18 cellular contexts compared by ENCODE assay signal in the genomic region with DNA sequence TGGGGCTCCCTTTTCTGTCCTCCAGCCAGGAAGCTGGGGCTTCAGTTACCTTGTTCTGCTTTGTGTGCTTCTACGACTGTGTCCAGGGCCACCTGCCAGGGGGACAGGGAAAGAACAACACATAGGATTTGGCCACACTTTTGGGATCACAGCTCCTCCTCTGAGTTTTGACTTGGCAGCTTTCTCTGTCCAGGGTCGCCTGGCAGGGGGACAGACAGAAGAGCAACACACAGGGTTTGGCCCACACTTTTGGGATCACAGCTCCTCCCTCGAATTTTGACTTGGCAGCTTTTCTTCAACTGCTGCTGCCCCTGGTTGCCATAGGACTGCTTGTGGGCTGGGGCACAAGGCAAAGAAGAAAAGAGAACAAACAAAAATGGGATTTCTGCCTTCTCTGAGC. TPM values are rescaled to one million over a fixed set of nuclear protein-coding genes. Genes with fewer than 3 reads are reported as not detected.
A peak's percentile ranks its signal among the peaks of the same experiment; 100 is the strongest.
DNase-seq lines count a peak whose midpoint lies in the region; ATAC-seq and TF ChIP-seq lines count a peak whose summit lies in the region.
"Had no signal": no experiment of that assay in that cellular context is flagged by ENCODE, and none has a peak within 500 bp of the region (broad histone marks: within the 10 kb centered on the region; RNA-seq: fewer than 3 reads in every experiment).

No MANE protein-coding gene starts in this region.

- H3K36me3 Mint-ChIP-seq in nephron (ENCODE audit: low read depth): peaks cover 36% of the 10 kb centered on the region

- no peak for TF ChIP-seq POLR2A in esophagus squamous epithelium (IDR thresholded peaks at IDR 0.05)

- H3K27me3 Mint-ChIP-seq in nephron (ENCODE audit: low read depth): peaks cover 3% of the 10 kb centered on the region
- H3K27me3 Mint-ChIP-seq: CD4-positive, alpha-beta T cell; natural killer cell treated with Interleukin-12 subunit alpha and Interleukin-12 subunit beta and Interleukin-15 and Interleukin-18, amount 100 ng/mL, for 72 hours had no signal

- H3K9me3 Mint-ChIP-seq in nephron: no peaks in the 10 kb centered on the region
- H3K9me3 Mint-ChIP-seq: CD4-positive, alpha-beta T cell; natural killer cell treated with Interleukin-12 subunit alpha and Interleukin-12 subunit beta and Interleukin-15 and Interleukin-18, amount 100 ng/mL, for 72 hours had no signal

- H3K9me3 ChIP-seq in heart right ventricle (no peaks in the 10 kb centered on the region), esophagus squamous epithelium (no peaks in the 10 kb centered on the region), aorta (ENCODE audit: control insufficient read depth, low read length) (no peaks in the 10 kb centered on the region)
- H3K9me3 ChIP-seq: tibial artery had no signal

- peaks cover 0 to 99% (median 19%) of the 10 kb centered on the region in 9 donors for H3K36me3 ChIP-seq in heart right ventricle
- peaks cover 16 to 100% (median 30%) of the 10 kb centered on the region in 3 donors for H3K36me3 ChIP-seq in esophagus squamous epithelium
- peaks cover 0 to 10% of the 10 kb centered on the region in 2 donors for H3K36me3 ChIP-seq in aorta (ENCODE audit: control insufficient read depth in 1 of 2, insufficient read depth in 2 of 2, low read length in 1 of 2)

- H3K27ac Mint-ChIP-seq in nephron: peak overlapping the region in 2 of 3 experiments; percentile 75 to 88
- H3K27ac Mint-ChIP-seq: CD4-positive, alpha-beta T cell; natural killer cell treated with Interleukin-12 subunit alpha and Interleukin-12 subunit beta and Interleukin-15 and Interleukin-18, amount 100 ng/mL, for 72 hours had no signal

- intact Hi-C loops in Right ventricle myocardium inferior (cut with DNase I) (no loop called here), heart right ventricle (cut with DNase I) (no loop called here), esophagus squamous epithelium (cut with DNase I) (no loop called here), aorta (cut with DNase I) (no loop called here)

- peak; percentile 42 for ATAC-seq in Right ventricle myocardium inferior
- ATAC-seq in heart right ventricle: no peak
- no peak for ATAC-seq in aorta (ENCODE audit: low FRiP score)
- ATAC-seq: natural killer cell treated with Interleukin-12 subunit alpha and Interleukin-12 subunit beta and Interleukin-15 and Interleukin-18, amount 100 ng/mL, for 72 hours had no signal

- H3K27ac ChIP-seq in heart right ventricle (no peak overlapping the region), esophagus squamous epithelium (peak overlapping the region in 3 of 4 donors; percentile 67 to 79 (median 76)), aorta (ENCODE audit: low read depth in 1 of 2, low read length in 2 of 2) (no peak overlapping the region)
- H3K27ac ChIP-seq: tibial artery had no signal

- no peak for TF ChIP-seq CTCF in heart right ventricle (IDR thresholded peaks at IDR 0.05)
- TF ChIP-seq CTCF in esophagus squamous epithelium (IDR thresholded peaks at IDR 0.05): no peak
- no peak for TF ChIP-seq CTCF in nephron (IDR thresholded peaks at IDR 0.05; ENCODE audit: unreplicated experiment in 3 of 3)

- WGBS in heart right ventricle, 2 donors: 38 to 42% methylated on average over 3 of the region's 3 CpGs
- 20 to 78% methylated on average over 1 to 2 of the region's 3 CpGs for WGBS in esophagus squamous epithelium, 2 donors
- 1 to 8% methylated on average over 3 of the region's 3 CpGs for WGBS in aorta, 2 donors

- no peak overlapping the region for H3K4me3 Mint-ChIP-seq in nephron
- H3K4me3 Mint-ChIP-seq: CD4-positive, alpha-beta T cell; natural killer cell treated with Interleukin-12 subunit alpha and Interleukin-12 subunit beta and Interleukin-15 and Interleukin-18, amount 100 ng/mL, for 72 hours had no signal

- no peaks in the 10 kb centered on the region for H3K27me3 ChIP-seq in heart right ventricle
- H3K27me3 ChIP-seq in esophagus squamous epithelium: no peaks in the 10 kb centered on the region
- H3K27me3 ChIP-seq in aorta (ENCODE audit: control insufficient read depth in 1 of 2, insufficient read depth in 2 of 2, low read length in 1 of 2): no peaks in the 10 kb centered on the region
- H3K27me3 ChIP-seq: tibial artery had no signal

- no peak for DNase-seq in Right ventricle myocardium inferior (ENCODE audit: missing footprints)
- no peak for DNase-seq in heart right ventricle
- no peak for DNase-seq in esophagus squamous epithelium (lab: John Stamatoyannopoulos, UW)
- peak; percentile 52 to 75 for DNase-seq in aorta
- no peak for DNase-seq in HuH-7.5 (ENCODE audit: low spot score)
- no peak for DNase-seq in HCEC 1CT
- DNase-seq in GF-D8 (lab: John Stamatoyannopoulos, UW): no peak
- DNase-seq: activated CD4-positive, alpha-beta T cell treated with anti-CD3 and anti-CD28 coated beads for 4 hours; activated gamma-delta T cell treated with Interleukin-2 at 50 U/mL for 16 hours; NCI-H1436 treated with DMSO at 0.1 percent for 48 hours had no signal

- peaks cover 11% of the 10 kb centered on the region for H3K4me1 Mint-ChIP-seq in nephron

- H3K4me3 ChIP-seq in heart right ventricle (no peak overlapping the region), esophagus squamous epithelium (no peak overlapping the region), aorta (ENCODE audit: low read length in 2 of 2) (no peak overlapping the region)
- H3K4me3 ChIP-seq: tibial artery had no signal

- H3K4me1 ChIP-seq in heart right ventricle (peaks cover 0 to 3% (median 0%) of the 10 kb centered on the region in 9 donors), esophagus squamous epithelium (peaks cover 0 to 65% (median 21%) of the 10 kb centered on the region in 3 donors), aorta (ENCODE audit: control insufficient read depth in 1 of 2, insufficient read depth in 2 of 2, low read length in 2 of 2) (no peaks in the 10 kb centered on the region)
- H3K4me1 ChIP-seq: tibial artery had no signal

RNA-seq across cellular contexts. Expression of gene INCENP, which starts 19.1 kb away (rescaled TPM):
- 10.5 TPM for total RNA-seq in Right ventricle myocardium inferior
- 10 to 100 TPM in 8 of 10 donors, 1 to 10 TPM in 2; 8.2 to 20.0 (median 13.4) TPM for total RNA-seq in heart right ventricle
- polyA plus RNA-seq in heart right ventricle: 1 to 10 TPM; 2.1 to 2.7 TPM
- total RNA-seq in esophagus squamous epithelium: 10 to 100 TPM; 33.8 to 84.0 (median 53.1) TPM
- 10 to 100 TPM; 17.8 to 19.8 TPM for total RNA-seq in aorta
- polyA plus RNA-seq in aorta: 1 to 10 TPM; 3.5 to 7.2 TPM

RNA-seq across cellular contexts. Expression of gene SCGB1D1, which starts 47.1 kb away (rescaled TPM):
- total RNA-seq in Right ventricle myocardium inferior: not detected
- total RNA-seq in heart right ventricle: not detected
- not detected for polyA plus RNA-seq in heart right ventricle
- not detected for total RNA-seq in esophagus squamous epithelium
- total RNA-seq in aorta: not detected
- not detected for polyA plus RNA-seq in aorta
- total RNA-seq: astrocyte; CD4-positive, alpha-beta T cell; epithelial cell of proximal tubule; lung microvascular endothelial cell; natural killer cell treated with Interleukin-12 subunit alpha and Interleukin-12 subunit beta and Interleukin-15 and Interleukin-18, amount 100 ng/mL, for 72 hours; renal cortical epithelial cell had no signal

Comparison
In these comparisons a context has a peak if more than half of its experiments do, and no peak if none do; other contexts are left out.
1. DNase-seq: peak in aorta (2 of 2); none in Right ventricle myocardium inferior (single experiment), heart right ventricle (0 of 2), esophagus squamous epithelium (single experiment), HuH-7.5 (single experiment), HCEC 1CT (single experiment) and GF-D8 (single experiment).
2. H3K27ac ChIP-seq: peak in esophagus squamous epithelium (3 of 4); none in heart right ventricle (0 of 10) and aorta (0 of 2).